Comparison of ENCODE assay signal across 8 cellular contexts in the genomic region with DNA sequence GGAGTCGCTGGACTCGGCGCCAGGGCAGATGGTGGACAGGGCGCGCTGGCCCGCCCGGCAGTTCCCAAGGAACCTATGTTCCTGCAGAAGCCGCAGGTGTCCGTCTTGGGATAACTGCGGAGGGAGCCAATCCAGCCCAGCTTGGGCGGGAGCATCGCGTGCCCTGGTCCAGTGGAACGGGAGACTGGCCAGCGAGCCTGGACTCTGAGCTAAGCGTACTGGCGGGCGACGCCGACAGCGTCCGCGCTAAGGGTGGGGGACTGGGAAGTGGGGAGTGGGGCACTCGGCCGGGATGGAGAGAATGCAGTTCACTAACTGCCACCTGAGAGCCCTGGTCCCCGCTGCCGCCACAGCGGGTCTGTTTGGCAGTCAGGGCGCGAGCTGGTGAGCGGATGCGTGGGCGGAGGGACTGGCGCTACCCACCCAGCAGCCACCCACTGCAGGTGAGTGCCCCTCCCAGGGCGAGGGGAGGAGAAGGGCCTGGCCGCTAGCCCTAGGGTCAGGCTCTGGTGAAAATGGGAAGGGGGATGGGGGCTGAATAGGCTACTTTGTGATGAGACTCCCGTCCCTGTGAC. TPM values are rescaled to one million over a fixed set of nuclear protein-coding genes. Genes with fewer than 3 reads are reported as not detected.
DNase-seq lines count a peak whose midpoint lies in the region; ATAC-seq and TF ChIP-seq lines count a peak whose summit lies in the region.

No MANE protein-coding gene starts in this region.

- TF ChIP-seq CTCF in neural crest cell (conservative IDR thresholded peaks at IDR 0.05): no peak

- POLR2A ChIA-PET in T-cell (lab: Charles Lee): no interaction called here

- H3K4me3 ChIP-seq in CD4-positive, CD25-positive, alpha-beta regulatory T cell (ENCODE audit: low read depth, low read length): peak overlapping the region; percentile 59

- H3K9me3 ChIP-seq in CD4-positive, CD25-positive, alpha-beta regulatory T cell (ENCODE audit: control insufficient read depth in 2 of 2, low read length in 2 of 2): no peaks in the 10 kb centered on the region

- H3K27me3 ChIP-seq in CD4-positive, CD25-positive, alpha-beta regulatory T cell (ENCODE audit: control insufficient read depth, insufficient read depth, low read length): peaks cover 8% of the 10 kb centered on the region

- no peaks in the 10 kb centered on the region for H3K36me3 Mint-ChIP-seq in CD4-positive, CD25-positive, alpha-beta regulatory T cell
- H3K36me3 Mint-ChIP-seq in T-cell (no peaks in the 10 kb centered on the region), neural crest cell (ENCODE audit: low read depth) (no peaks in the 10 kb centered on the region)
- peaks cover 4% of the 10 kb centered on the region for H3K36me3 Mint-ChIP-seq in effector memory CD8-positive, alpha-beta T cell (ENCODE audit: insufficient read depth)

- no peak overlapping the region for H3K27ac ChIP-seq in CD4-positive, CD25-positive, alpha-beta regulatory T cell (ENCODE audit: insufficient read depth, low read length, poor library complexity, severe bottlenecking)

- H3K27ac Mint-ChIP-seq in CD4-positive, CD25-positive, alpha-beta regulatory T cell: peak overlapping the region in 1 of 3 donors; percentile 91
- H3K27ac Mint-ChIP-seq in T-cell: no peak overlapping the region
- H3K27ac Mint-ChIP-seq in effector memory CD8-positive, alpha-beta T cell: peak overlapping the region; percentile 28 to 82
- H3K27ac Mint-ChIP-seq in neural crest cell (ENCODE audit: unreplicated experiment): no peak overlapping the region

- CTCF ChIA-PET in T-cell (lab: Charles Lee): no interaction called here

- H3K9me3 Mint-ChIP-seq in CD4-positive, CD25-positive, alpha-beta regulatory T cell: peaks cover 0 to 4% (median 0%) of the 10 kb centered on the region in 7 donors
- no peaks in the 10 kb centered on the region for H3K9me3 Mint-ChIP-seq in T-cell
- no peaks in the 10 kb centered on the region for H3K9me3 Mint-ChIP-seq in effector memory CD8-positive, alpha-beta T cell
- H3K9me3 Mint-ChIP-seq in neural crest cell: peaks cover 2% of the 10 kb centered on the region

- H3K36me3 ChIP-seq in CD4-positive, CD25-positive, alpha-beta regulatory T cell (ENCODE audit: control insufficient read depth, insufficient read depth, low read length): no peaks in the 10 kb centered on the region

- peaks cover 36% of the 10 kb centered on the region for H3K4me1 ChIP-seq in CD4-positive, CD25-positive, alpha-beta regulatory T cell (ENCODE audit: control insufficient read depth, insufficient read depth, low read length, poor library complexity, severe bottlenecking)

- no peak for ATAC-seq in CD4-positive, CD25-positive, alpha-beta regulatory T cell (ENCODE audit: low read depth in 2 of 2)
- ATAC-seq in T-cell (replicated peaks in 1 of 4): no peak
- no peak for ATAC-seq in effector memory CD8-positive, alpha-beta T cell (replicated peaks)
- ATAC-seq in esophagus mucosa: no peak

- DNase-seq in CD4-positive, CD25-positive, alpha-beta regulatory T cell: peak in 1 of 3 donors; percentile 16
- DNase-seq in T-cell: peak in 7 of 34 experiments; percentile 6 to 17 (median 8)
- DNase-seq in effector memory CD8-positive, alpha-beta T cell: peak in 1 of 3 experiments; percentile 5
- no peak for DNase-seq in neural crest cell (ENCODE audit: low read depth, low spot score)
- no peak for DNase-seq in SKM-1 treated with dmso at 0.1 percent for 144 hours (lab: John Stamatoyannopoulos, UW; ENCODE audit: unreplicated experiment)
- DNase-seq in NCI-H446 (lab: John Stamatoyannopoulos, UW): no peak
- no peak for DNase-seq in superior temporal gyrus (ENCODE audit: extremely low spot score)

- peaks cover 37% of the 10 kb centered on the region for H3K27me3 Mint-ChIP-seq in CD4-positive, CD25-positive, alpha-beta regulatory T cell
- H3K27me3 Mint-ChIP-seq in T-cell: peaks cover 17 to 23% of the 10 kb centered on the region in 2 donors
- H3K27me3 Mint-ChIP-seq in effector memory CD8-positive, alpha-beta T cell: peaks cover 0 to 9% of the 10 kb centered on the region in 2 donors
- H3K27me3 Mint-ChIP-seq in neural crest cell (ENCODE audit: low read depth): peaks cover 52% of the 10 kb centered on the region

- H3K4me1 Mint-ChIP-seq in CD4-positive, CD25-positive, alpha-beta regulatory T cell: peaks cover 0 to 35% (median 5%) of the 10 kb centered on the region in 4 donors
- peaks cover 18 to 36% (median 28%) of the 10 kb centered on the region in 3 donors for H3K4me1 Mint-ChIP-seq in T-cell
- peaks cover 14 to 29% of the 10 kb centered on the region in 2 donors for H3K4me1 Mint-ChIP-seq in effector memory CD8-positive, alpha-beta T cell (ENCODE audit: low read depth in 2 of 2)
- peaks cover 17% of the 10 kb centered on the region for H3K4me1 Mint-ChIP-seq in neural crest cell

- H3K4me3 Mint-ChIP-seq in CD4-positive, CD25-positive, alpha-beta regulatory T cell: peak overlapping the region; percentile 79 to 87 (median 83)
- peak overlapping the region; percentile 76 to 82 (median 81) for H3K4me3 Mint-ChIP-seq in T-cell
- peak overlapping the region; percentile 86 to 93 for H3K4me3 Mint-ChIP-seq in effector memory CD8-positive, alpha-beta T cell
- H3K4me3 Mint-ChIP-seq in neural crest cell: peak overlapping the region; percentile 85

RNA-seq across cellular contexts. Expression of gene MAMLD1, which starts 1.3 kb away (rescaled TPM):
- total RNA-seq in CD4-positive, CD25-positive, alpha-beta regulatory T cell: 1.7 TPM
- under 1 TPM; 0.14 to 0.48 (median 0.34) TPM for polyA plus RNA-seq in CD4-positive, CD25-positive, alpha-beta regulatory T cell
- 1 to 10 TPM in 4 of 5 donors, under 1 TPM in 1; 0.92 to 2.1 (median 1.6) TPM for total RNA-seq in T-cell
- total RNA-seq in neural crest cell: 4.5 TPM in 2 replicates
- total RNA-seq in esophagus mucosa: 0.76 TPM

Comparison
In these comparisons a context has a peak if more than half of its experiments do, and no peak if none do; other contexts are left out.
1. H3K27ac Mint-ChIP-seq: peak in effector memory CD8-positive, alpha-beta T cell (2 of 2); none in T-cell (0 of 2) and neural crest cell (single experiment).
2. Peak in every context shown above with its lines, with median percentiles within 50 percentile points of each other: H3K4me3 Mint-ChIP-seq.